ENCODE assay signal across 22 cellular contexts in genomic region chr16:53412549-53412948, GRCh38.
"Had no signal": no experiment of that assay in that cellular context is flagged by ENCODE, and none has a peak within 500 bp of the region (broad histone marks: within the 10 kb centered on the region; RNA-seq: fewer than 3 reads in every experiment).

No MANE protein-coding gene starts in this region.

- H3K27ac ChIP-seq: coronary artery, dorsolateral prefrontal cortex, esophagus muscularis mucosa, foreskin keratinocyte, gastroesophageal sphincter, heart left ventricle, hepatocyte, left lung, lower lobe of right lung had no signal

- ATAC-seq: foreskin keratinocyte, gastroesophageal sphincter, heart left ventricle, left cardiac atrium, left lung, left ventricle myocardium superior, lower lobe of right lung had no signal

- H3K4me3 ChIP-seq: coronary artery, dorsolateral prefrontal cortex, esophagus muscularis mucosa, gastroesophageal sphincter, heart left ventricle, hepatocyte, left lung, lower lobe of right lung had no signal

- H3K4me1 ChIP-seq: esophagus muscularis mucosa, gastroesophageal sphincter, heart left ventricle, lower lobe of right lung had no signal

- H3K36me3 ChIP-seq: esophagus muscularis mucosa, gastroesophageal sphincter, heart left ventricle, left lung, lower lobe of right lung had no signal

- DNase-seq: dermis blood vessel endothelial cell; dorsolateral prefrontal cortex; effector CD4-positive, alpha-beta T cell; effector memory CD4-positive, alpha-beta T cell; foreskin keratinocyte; hypothalamus; immature natural killer cell; islet precursor cell; left cardiac atrium; left ventricle myocardium superior; lower lobe of right lung; mesendoderm; midbrain had no signal

- FAIRE-seq: colon, endothelial cell of umbilical vein, frontal cortex had no signal

- H3K9me3 ChIP-seq: esophagus muscularis mucosa, gastroesophageal sphincter, heart left ventricle, left lung, lower lobe of right lung had no signal

- H3K27me3 ChIP-seq: dorsolateral prefrontal cortex, foreskin keratinocyte, heart left ventricle, hepatocyte, left lung had no signal
